11 cellular contexts compared by ENCODE assay signal in the genomic region with DNA sequence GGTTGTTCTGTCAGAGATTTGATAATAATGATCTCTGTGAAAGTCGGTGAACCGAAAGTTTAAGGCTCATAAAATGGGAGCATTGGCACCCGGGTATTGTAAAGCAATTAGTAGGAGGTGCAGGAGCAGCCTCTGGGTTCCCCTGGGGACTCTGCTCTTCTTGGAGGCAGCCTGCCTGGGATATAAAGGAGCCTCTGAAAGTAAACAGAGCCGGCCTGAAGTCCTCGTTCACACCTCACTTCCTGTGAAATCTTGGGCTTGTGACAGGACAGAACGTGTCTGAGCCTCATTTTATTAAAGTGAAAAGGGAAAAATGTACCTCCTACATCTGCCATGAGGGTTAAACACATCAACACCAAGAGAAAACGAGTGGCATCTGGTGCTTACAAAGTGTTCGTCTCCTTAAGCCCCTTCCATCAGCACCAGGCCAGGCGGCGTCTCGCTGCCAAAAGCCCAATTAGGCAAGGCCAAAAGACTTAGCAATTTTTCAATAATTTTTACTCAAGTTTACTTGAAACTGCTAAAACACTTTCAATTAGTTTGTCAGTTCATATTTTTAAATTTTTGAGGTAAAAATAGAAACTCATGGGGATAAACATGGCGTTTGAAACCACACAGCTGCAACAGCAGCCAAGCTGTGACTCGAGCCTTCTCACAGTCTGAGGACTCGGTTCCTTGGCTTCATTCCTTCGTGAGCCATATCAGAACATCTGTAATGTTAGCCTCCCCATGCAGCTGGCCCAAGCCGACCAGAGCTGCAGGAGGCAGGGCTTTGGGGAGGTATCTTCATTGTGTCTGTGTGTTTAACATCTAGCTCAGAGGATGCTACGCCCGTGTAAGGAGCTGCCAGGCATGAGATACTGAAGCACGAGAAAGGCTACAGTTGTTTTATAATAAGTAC. TPM values are rescaled to one million over a fixed set of nuclear protein-coding genes. Genes with fewer than 3 reads are reported as not detected.
DNase-seq lines count a peak whose midpoint lies in the region; ATAC-seq, FAIRE-seq and TF ChIP-seq lines count a peak whose summit lies in the region.
"Had no signal": no experiment of that assay in that cellular context is flagged by ENCODE, and none has a peak within 500 bp of the region (broad histone marks: within the 10 kb centered on the region; RNA-seq: fewer than 3 reads in every experiment).

No MANE protein-coding gene starts in this region.

- H3K79me2 ChIP-seq in astrocyte (ENCODE audit: insufficient read depth, low read length) (no peaks in the 10 kb centered on the region), keratinocyte (ENCODE audit: control insufficient read depth, insufficient read depth, low read length) (no peaks in the 10 kb centered on the region)

- H3K4me2 ChIP-seq in astrocyte (ENCODE audit: low read length) (peak overlapping the region; percentile 14), keratinocyte (ENCODE audit: control insufficient read depth, extremely low read depth, insufficient read depth, low read depth, low read length) (peak overlapping the region; percentile 35)

- H3K36me3 Mint-ChIP-seq in astrocyte (ENCODE audit: low read depth, unreplicated experiment), result no peaks in the 10 kb centered on the region
- no peaks in the 10 kb centered on the region for H3K36me3 Mint-ChIP-seq in naive thymus-derived CD8-positive, alpha-beta T cell
- H3K36me3 Mint-ChIP-seq: CD8-positive, alpha-beta memory T cell had no signal

- no TSS peak for BruUV-seq in A673 (replicated peaks; lab: Mats Ljungman, UMichigan)

- H3K9me3 Mint-ChIP-seq in astrocyte (ENCODE audit: unreplicated experiment), result peaks cover 1% of the 10 kb centered on the region
- H3K9me3 Mint-ChIP-seq in naive thymus-derived CD8-positive, alpha-beta T cell, result no peaks in the 10 kb centered on the region
- H3K9me3 Mint-ChIP-seq: CD8-positive, alpha-beta memory T cell had no signal

- no peak overlapping the region for H3K9ac ChIP-seq in astrocyte (ENCODE audit: low read length)
- H3K9ac ChIP-seq in keratinocyte (ENCODE audit: control insufficient read depth, extremely low read depth, insufficient read depth, low read length), result no peak overlapping the region

- H3K4me1 Mint-ChIP-seq in astrocyte (ENCODE audit: low read depth, unreplicated experiment), result peaks cover 13% of the 10 kb centered on the region
- H3K4me1 Mint-ChIP-seq in naive thymus-derived CD8-positive, alpha-beta T cell, result no peaks in the 10 kb centered on the region
- H3K4me1 Mint-ChIP-seq: CD8-positive, alpha-beta memory T cell had no signal

- POLR2A ChIA-PET in A673 (lab: Charles Lee; ENCODE audit: low non-redundant PET), result no interaction called here
- POLR2A ChIA-PET in naive thymus-derived CD8-positive, alpha-beta T cell (lab: Charles Lee), result no interaction called here

- H3K9me3 ChIP-seq in A673 (ENCODE audit: low read depth, low read length, poor library complexity, severe bottlenecking), result no peaks in the 10 kb centered on the region
- no peaks in the 10 kb centered on the region for H3K9me3 ChIP-seq in astrocyte (ENCODE audit: insufficient read depth, low read depth, low read length)
- H3K9me3 ChIP-seq in keratinocyte (ENCODE audit: control insufficient read depth, low read depth, low read length), result no peaks in the 10 kb centered on the region

- DNase-seq in A673 (ENCODE audit: low spot score) (peak; percentile 51), HS-5 (ENCODE audit: low read depth) (peak; percentile 11), astrocyte (ENCODE audit: low read depth) (peak; percentile 40), keratinocyte (ENCODE audit: low read depth, low spot score) (no peak), HTR-8/SVneo (ENCODE audit: insufficient read length, low spot score) (no peak)
- no peak for DNase-seq in naive thymus-derived CD8-positive, alpha-beta T cell
- DNase-seq: CD8-positive, alpha-beta memory T cell; SIG-M5; stimulated activated CD4-positive, alpha-beta T cell treated with anti-CD3 and anti-CD28 coated beads, Interleukin-4, amount 100 ng/mL, for 4 hours had no signal

- no peak overlapping the region for H3K27ac ChIP-seq in A673 (ENCODE audit: low read depth, low read length, poor library complexity, severe bottlenecking)
- H3K27ac ChIP-seq in astrocyte (ENCODE audit: low read depth, low read length), result no peak overlapping the region
- no peak overlapping the region for H3K27ac ChIP-seq in keratinocyte (ENCODE audit: control insufficient read depth, insufficient read depth, low read length)

- H3K9me1 ChIP-seq in keratinocyte (ENCODE audit: control insufficient read depth, extremely low read depth, insufficient read depth, low read length), result no peaks in the 10 kb centered on the region

- intact Hi-C loops in A673 (cut with micrococcal nuclease; ENCODE audit: unreplicated experiment), result no loop called here

- no peaks in the 10 kb centered on the region for H4K20me1 ChIP-seq in astrocyte (ENCODE audit: insufficient read depth, low read length)
- no peaks in the 10 kb centered on the region for H4K20me1 ChIP-seq in keratinocyte (ENCODE audit: control insufficient read depth, extremely low read depth, insufficient read depth, low read length)

- peaks cover 5% of the 10 kb centered on the region for H3K27me3 Mint-ChIP-seq in astrocyte (ENCODE audit: low read depth, unreplicated experiment)
- peaks cover 19 to 75% (median 35%) of the 10 kb centered on the region in 5 donors for H3K27me3 Mint-ChIP-seq in naive thymus-derived CD8-positive, alpha-beta T cell

- H3K27me3 ChIP-seq in A673 (replicated peaks; ENCODE audit: insufficient read depth, low read depth, low read length, poor library complexity) (no peaks in the 10 kb centered on the region), astrocyte (ENCODE audit: insufficient read depth, low read length) (no peaks in the 10 kb centered on the region), keratinocyte (ENCODE audit: control insufficient read depth, extremely low read depth, insufficient read depth, low read length) (peaks cover 3% of the 10 kb centered on the region)

- H3K4me1 ChIP-seq in A673 (ENCODE audit: insufficient read depth, low read length, poor library complexity, severe bottlenecking) (peaks cover 27% of the 10 kb centered on the region), astrocyte (ENCODE audit: insufficient read depth, low read length) (peaks cover 10% of the 10 kb centered on the region), keratinocyte (ENCODE audit: control insufficient read depth, extremely low read depth, insufficient read depth, low read length) (peaks cover 9% of the 10 kb centered on the region)

- no peak overlapping the region for H3K27ac Mint-ChIP-seq in astrocyte (ENCODE audit: unreplicated experiment)
- H3K27ac Mint-ChIP-seq in naive thymus-derived CD8-positive, alpha-beta T cell, result no peak overlapping the region
- H3K27ac Mint-ChIP-seq: CD8-positive, alpha-beta memory T cell had no signal

- H3K4me3 ChIP-seq in A673 (ENCODE audit: low read depth, low read length, poor library complexity, severe bottlenecking) (no peak overlapping the region), astrocyte (ENCODE audit: insufficient read depth, low read depth, low read length) (no peak overlapping the region), keratinocyte (ENCODE audit: control insufficient read depth in 2 of 3, extremely low read depth in 1 of 3, insufficient read depth in 2 of 3, low read depth in 1 of 3, low read length in 3 of 3) (no peak overlapping the region)

- TF ChIP-seq CTCF in A673 (conservative IDR thresholded peaks at IDR 0.05; ENCODE audit: low read depth, low read length) (no peak), astrocyte (IDR thresholded peaks at IDR 0.05; ENCODE audit: insufficient read depth, low read depth, low read length) (no peak), keratinocyte (optimal IDR thresholded peaks at IDR 0.05 in 1 of 3, IDR thresholded peaks at IDR 0.05 in 1 of 3, conservative IDR thresholded peaks at IDR 0.05 in 1 of 3; ENCODE audit: extremely low read depth in 1 of 3, insufficient read depth in 2 of 3, low read length in 3 of 3) (no peak)

- FAIRE-seq in astrocyte (lab: Jason Lieb, UNC), result no peak
- FAIRE-seq in keratinocyte (lab: Jason Lieb, UNC), result peak; percentile 9
- FAIRE-seq in HTR-8/SVneo (lab: Jason Lieb, UNC), result no peak

- H3K36me3 ChIP-seq in A673 (ENCODE audit: insufficient read depth, low read length, poor library complexity, severe bottlenecking) (no peaks in the 10 kb centered on the region), astrocyte (ENCODE audit: insufficient read depth, low read length) (no peaks in the 10 kb centered on the region), keratinocyte (ENCODE audit: control insufficient read depth in 2 of 2, extremely low read depth in 1 of 2, insufficient read depth in 2 of 2, low read length in 2 of 2) (no peaks in the 10 kb centered on the region)

- H3K4me3 Mint-ChIP-seq in astrocyte (ENCODE audit: unreplicated experiment), result no peak overlapping the region
- no peak overlapping the region for H3K4me3 Mint-ChIP-seq in naive thymus-derived CD8-positive, alpha-beta T cell
- H3K4me3 Mint-ChIP-seq: CD8-positive, alpha-beta memory T cell had no signal

- dilution Hi-C loops in keratinocyte (cut with MboI; ENCODE audit: extremely low pct_ligation_motif_present, low sequenced_read_pairs), result no loop called here

- H2AFZ ChIP-seq in astrocyte (ENCODE audit: low read depth, low read length), result peak overlapping the region; percentile 74
- peak overlapping the region; percentile 67 for H2AFZ ChIP-seq in keratinocyte (ENCODE audit: control insufficient read depth, low read length)

- CTCF ChIA-PET in A673 (lab: Charles Lee), result no interaction called here

- no peak for ATAC-seq in naive thymus-derived CD8-positive, alpha-beta T cell
- ATAC-seq in HG02678 (IDR thresholded peaks at IDR 0.05; ENCODE audit: unreplicated experiment) (no peak), HG03378 (IDR thresholded peaks at IDR 0.05; ENCODE audit: unreplicated experiment) (no peak)

RNA-seq across cellular contexts. Expression of gene MAP6, which starts 33.6 kb away (rescaled TPM):
- 0.24 TPM in 1 of 2 replicates, not detected in the other for total RNA-seq in A673 (2021)
- 3.0 and 3.9 TPM in 2 replicates for total RNA-seq in astrocyte
- 1.7 to 3.1 TPM (median 1.8 TPM) in 3 replicates for polyA plus RNA-seq in keratinocyte
- 0.15 TPM for polyA plus RNA-seq in keratinocyte (2011; ENCODE audit: low read depth)
- polyA plus RNA-seq in keratinocyte (2011; cell fraction: cytosol; rRNA removed), result 3.2 and 3.4 TPM in 2 replicates
- 7.1 and 9.8 TPM in 2 replicates for polyA plus RNA-seq in keratinocyte (2011; cell fraction: nucleus; rRNA removed)
- polyA plus RNA-seq in keratinocyte (2012; ENCODE audit: low replicate concordance), result 0.34 and 2.3 TPM in 2 replicates
- polyA minus RNA-seq in keratinocyte, result 1.6 to 4.4 TPM (median 2.7 TPM) in 3 replicates
- 4.4 TPM for polyA minus RNA-seq in keratinocyte (2011; cell fraction: cytosol; rRNA and poly(A)+ RNA removed)
- polyA minus RNA-seq in keratinocyte (2011; cell fraction: nucleus; rRNA and poly(A)+ RNA removed), result 1.6 and 3.3 TPM in 2 replicates
- not detected for total RNA-seq in naive thymus-derived CD8-positive, alpha-beta T cell
- polyA plus RNA-seq in naive thymus-derived CD8-positive, alpha-beta T cell, result not detected
- polyA plus RNA-seq: CD8-positive, alpha-beta memory T cell had no signal

Comparison
In these comparisons a context has a peak if more than half of its experiments do, and no peak if none do; other contexts are left out.
1. DNase-seq: peak in A673 (single experiment), HS-5 (single experiment) and astrocyte (single experiment); none in keratinocyte (single experiment), naive thymus-derived CD8-positive, alpha-beta T cell (0 of 10) and HTR-8/SVneo (single experiment).